8 cellular contexts compared by ENCODE assay signal in the genomic region with DNA sequence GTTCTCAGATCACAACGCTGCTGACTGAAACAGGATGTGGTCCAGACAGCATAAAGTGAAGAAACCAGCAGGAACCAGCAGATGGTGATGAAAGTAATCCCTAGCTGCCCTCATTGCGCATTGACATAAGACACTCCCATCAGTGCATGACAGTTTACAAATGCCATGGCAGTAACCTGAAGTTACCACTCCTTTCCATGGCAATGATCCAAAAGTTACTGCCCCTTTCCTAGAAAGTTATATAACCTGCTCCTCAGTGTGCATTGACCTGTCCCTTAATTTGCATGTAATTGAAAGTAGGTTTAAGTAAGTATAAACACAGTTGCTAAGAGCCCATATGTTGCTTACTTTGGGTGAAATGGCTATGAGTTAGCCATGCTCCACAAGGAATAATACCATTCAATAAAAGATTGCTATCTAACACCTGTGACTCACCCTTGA.
DNase-seq lines count a peak whose midpoint lies in the region; ATAC-seq and TF ChIP-seq lines count a peak whose summit lies in the region.
"Had no signal": no experiment of that assay in that cellular context is flagged by ENCODE, and none has a peak within 500 bp of the region (broad histone marks: within the 10 kb centered on the region; RNA-seq: fewer than 3 reads in every experiment).

No MANE protein-coding gene starts in this region.

- ATAC-seq in activated CD8-positive, alpha-beta memory T cell treated with anti-CD3 and anti-CD28 coated beads, Interleukin-2, amount 10 ng/mL, durations not matched to agents 7 days and 5 days: peak; percentile 76
- ATAC-seq in naive thymus-derived CD8-positive, alpha-beta T cell: peak; percentile 88 to 99

- DNase-seq in GF-D8 (lab: John Stamatoyannopoulos, UW): peak; percentile 8
- peak; percentile 7 for DNase-seq in NCI-H1694 (lab: John Stamatoyannopoulos, UW)
- DNase-seq in activated CD8-positive, alpha-beta memory T cell treated with anti-CD3 and anti-CD28 coated beads, Interleukin-2, amount 10 ng/mL, durations not matched to agents 7 days and 5 days: peak; percentile 60
- peak in 9 of 10 donors; percentile 13 to 72 (median 42) for DNase-seq in naive thymus-derived CD8-positive, alpha-beta T cell
- DNase-seq in mesenteric fat pad (ENCODE audit: low spot score): no peak
- no peak for DNase-seq in type B pancreatic cell (ENCODE audit: extremely low spot score, unreplicated experiment)
- no peak for DNase-seq in T1000 (lab: John Stamatoyannopoulos, UW)
- DNase-seq: naive B cell had no signal

- peaks cover 11% of the 10 kb centered on the region for H3K9me3 Mint-ChIP-seq in activated CD8-positive, alpha-beta memory T cell treated with anti-CD3 and anti-CD28 coated beads, Interleukin-2, amount 10 ng/mL, durations not matched to agents 7 days and 5 days (ENCODE audit: low read depth)
- peaks cover 5 to 54% (median 18%) of the 10 kb centered on the region in 9 donors for H3K9me3 Mint-ChIP-seq in naive thymus-derived CD8-positive, alpha-beta T cell
- H3K9me3 Mint-ChIP-seq in type B pancreatic cell: peaks cover 13% of the 10 kb centered on the region

- POLR2A ChIA-PET in naive thymus-derived CD8-positive, alpha-beta T cell (lab: Charles Lee): no interaction called here

- CTCF ChIA-PET in activated CD8-positive, alpha-beta memory T cell treated with anti-CD3 and anti-CD28 coated beads, Interleukin-2, amount 10 ng/mL, durations not matched to agents 7 days and 5 days (lab: Charles Lee): no interaction called here

- H3K27me3 Mint-ChIP-seq in activated CD8-positive, alpha-beta memory T cell treated with anti-CD3 and anti-CD28 coated beads, Interleukin-2, amount 10 ng/mL, durations not matched to agents 7 days and 5 days: no peaks in the 10 kb centered on the region
- no peaks in the 10 kb centered on the region for H3K27me3 Mint-ChIP-seq in naive thymus-derived CD8-positive, alpha-beta T cell
- H3K27me3 Mint-ChIP-seq in type B pancreatic cell: no peaks in the 10 kb centered on the region
- H3K27me3 Mint-ChIP-seq: naive B cell had no signal

- H3K36me3 Mint-ChIP-seq in activated CD8-positive, alpha-beta memory T cell treated with anti-CD3 and anti-CD28 coated beads, Interleukin-2, amount 10 ng/mL, durations not matched to agents 7 days and 5 days: peaks cover 16% of the 10 kb centered on the region
- H3K36me3 Mint-ChIP-seq in naive thymus-derived CD8-positive, alpha-beta T cell: peaks cover 0 to 23% (median 20%) of the 10 kb centered on the region in 3 donors
- H3K36me3 Mint-ChIP-seq in type B pancreatic cell: no peaks in the 10 kb centered on the region
- H3K36me3 Mint-ChIP-seq: naive B cell had no signal

- H3K27ac Mint-ChIP-seq in activated CD8-positive, alpha-beta memory T cell treated with anti-CD3 and anti-CD28 coated beads, Interleukin-2, amount 10 ng/mL, durations not matched to agents 7 days and 5 days: no peak overlapping the region
- peak overlapping the region; percentile 40 to 93 (median 82) for H3K27ac Mint-ChIP-seq in naive thymus-derived CD8-positive, alpha-beta T cell
- H3K27ac Mint-ChIP-seq in type B pancreatic cell: no peak overlapping the region

- no peak for TF ChIP-seq CTCF in type B pancreatic cell (conservative IDR thresholded peaks at IDR 0.05)

- H3K4me3 Mint-ChIP-seq in activated CD8-positive, alpha-beta memory T cell treated with anti-CD3 and anti-CD28 coated beads, Interleukin-2, amount 10 ng/mL, durations not matched to agents 7 days and 5 days: no peak overlapping the region
- H3K4me3 Mint-ChIP-seq in naive thymus-derived CD8-positive, alpha-beta T cell: peak overlapping the region in 3 of 10 donors; percentile 0 to 56 (median 38)
- no peak overlapping the region for H3K4me3 Mint-ChIP-seq in type B pancreatic cell
- H3K4me3 Mint-ChIP-seq: naive B cell had no signal

- peaks cover 12% of the 10 kb centered on the region for H3K4me1 Mint-ChIP-seq in activated CD8-positive, alpha-beta memory T cell treated with anti-CD3 and anti-CD28 coated beads, Interleukin-2, amount 10 ng/mL, durations not matched to agents 7 days and 5 days
- H3K4me1 Mint-ChIP-seq in naive thymus-derived CD8-positive, alpha-beta T cell: peaks cover 0 to 22% (median 17%) of the 10 kb centered on the region in 4 donors
- no peaks in the 10 kb centered on the region for H3K4me1 Mint-ChIP-seq in type B pancreatic cell (ENCODE audit: unreplicated experiment)
- H3K4me1 Mint-ChIP-seq: naive B cell had no signal

Comparison
In these comparisons a context has a peak if more than half of its experiments do, and no peak if none do; other contexts are left out.
1. DNase-seq: peak in GF-D8 (single experiment), NCI-H1694 (single experiment), activated CD8-positive, alpha-beta memory T cell treated with anti-CD3 and anti-CD28 coated beads, Interleukin-2, amount 10 ng/mL, durations not matched to agents 7 days and 5 days (single experiment) and naive thymus-derived CD8-positive, alpha-beta T cell (9 of 10); none in mesenteric fat pad (single experiment), type B pancreatic cell (single experiment) and T1000 (single experiment).
2. H3K27ac Mint-ChIP-seq: peak in naive thymus-derived CD8-positive, alpha-beta T cell (10 of 10); none in activated CD8-positive, alpha-beta memory T cell treated with anti-CD3 and anti-CD28 coated beads, Interleukin-2, amount 10 ng/mL, durations not matched to agents 7 days and 5 days (single experiment) and type B pancreatic cell (single experiment).